ENCODE assay signal across 20 cellular contexts in genomic region chr13:74620711-74621110, GRCh38.
A peak's percentile ranks its signal among the peaks of the same experiment; 100 is the strongest.
DNase-seq lines count a peak whose midpoint lies in the region; ATAC-seq and TF ChIP-seq lines count a peak whose summit lies in the region.
"Had no signal": no experiment of that assay in that cellular context is flagged by ENCODE, and none has a peak within 500 bp of the region (broad histone marks: within the 10 kb centered on the region; RNA-seq: fewer than 3 reads in every experiment).

No MANE protein-coding gene starts in this region.

- POLR2A ChIA-PET in SK-N-SH (lab: Yijun Ruan, JAX) = no interaction called here

- no peaks in the 10 kb centered on the region for H3K79me2 ChIP-seq in osteoblast (ENCODE audit: insufficient read depth, low read length)
- no peaks in the 10 kb centered on the region for H3K79me2 ChIP-seq in SK-N-SH (ENCODE audit: insufficient read depth)

- H2AFZ ChIP-seq in osteoblast (ENCODE audit: low read length) = no peak overlapping the region
- no peak overlapping the region for H2AFZ ChIP-seq in SK-N-SH (ENCODE audit: low read depth)

- H3K9me3 ChIP-seq in osteoblast (ENCODE audit: low read depth, low read length) (no peaks in the 10 kb centered on the region), SK-N-SH (no peaks in the 10 kb centered on the region), right lobe of liver (no peaks in the 10 kb centered on the region)
- H3K9me3 ChIP-seq: A549; BLaER1 treated with 17β-estradiol and CSF1 and Interleukin-3, amounts not matched to agents 10 nM and 100 nM; Caco-2 had no signal

- H3K9me2 ChIP-seq in SK-N-SH = no peaks in the 10 kb centered on the region

- no peaks in the 10 kb centered on the region for H3K4me1 Mint-ChIP-seq in natural killer cell treated with Interleukin-12 subunit alpha and Interleukin-12 subunit beta and Interleukin-15 and Interleukin-18, amount 100 ng/mL, for 72 hours (ENCODE audit: low read depth in 2 of 2)
- H3K4me1 Mint-ChIP-seq in natural killer cell (no peaks in the 10 kb centered on the region), nephron progenitor cell (peaks cover 14% of the 10 kb centered on the region)
- no peaks in the 10 kb centered on the region for H3K4me1 Mint-ChIP-seq in stimulated activated memory B cell treated with anti-CD40 and anti-IgM and Interleukin-4, amounts not matched to agents 10 μg/mL and 1 μg/mL and 100 μg/mL, for 72 hours
- H3K4me1 Mint-ChIP-seq: B cell had no signal

- H3K9me3 Mint-ChIP-seq in natural killer cell treated with Interleukin-12 subunit alpha and Interleukin-12 subunit beta and Interleukin-15 and Interleukin-18, amount 100 ng/mL, for 72 hours = no peaks in the 10 kb centered on the region
- H3K9me3 Mint-ChIP-seq in natural killer cell (no peaks in the 10 kb centered on the region), nephron progenitor cell (peaks cover 5% of the 10 kb centered on the region)
- no peaks in the 10 kb centered on the region for H3K9me3 Mint-ChIP-seq in stimulated activated memory B cell treated with anti-CD40 and anti-IgM and Interleukin-4, amounts not matched to agents 10 μg/mL and 1 μg/mL and 100 μg/mL, for 72 hours
- H3K9me3 Mint-ChIP-seq: CD4-positive, alpha-beta T cell; CD8-positive, alpha-beta T cell had no signal

- TF ChIP-seq POLR2A in right lobe of liver (IDR thresholded peaks at IDR 0.05) = no peak

- TF ChIP-seq RAD21 in SK-N-SH (IDR thresholded peaks at IDR 0.05; ENCODE audit: low read length) = no peak

- TF ChIP-seq CTCF in natural killer cell (IDR thresholded peaks at IDR 0.05) = no peak
- TF ChIP-seq CTCF in nephron progenitor cell (IDR thresholded peaks at IDR 0.05) = no peak
- TF ChIP-seq CTCF in osteoblast (IDR thresholded peaks at IDR 0.05; ENCODE audit: extremely low read depth, low read depth, low read length) = no peak
- TF ChIP-seq CTCF in SK-N-SH (IDR thresholded peaks at IDR 0.05) = no peak
- no peak for TF ChIP-seq CTCF in right lobe of liver (IDR thresholded peaks at IDR 0.05)

- H3K27me3 ChIP-seq in osteoblast (ENCODE audit: insufficient read depth, low read length) (no peaks in the 10 kb centered on the region), SK-N-SH (ENCODE audit: insufficient read depth) (no peaks in the 10 kb centered on the region), right lobe of liver (no peaks in the 10 kb centered on the region)
- H3K27me3 ChIP-seq: BLaER1 treated with 17β-estradiol and CSF1 and Interleukin-3, amounts not matched to agents 10 nM and 100 nM had no signal

- no peak overlapping the region for H3K27ac Mint-ChIP-seq in natural killer cell treated with Interleukin-12 subunit alpha and Interleukin-12 subunit beta and Interleukin-15 and Interleukin-18, amount 100 ng/mL, for 72 hours
- H3K27ac Mint-ChIP-seq in natural killer cell = no peak overlapping the region
- H3K27ac Mint-ChIP-seq in nephron progenitor cell = peak overlapping the region; percentile 81
- no peak overlapping the region for H3K27ac Mint-ChIP-seq in stimulated activated memory B cell treated with anti-CD40 and anti-IgM and Interleukin-4, amounts not matched to agents 10 μg/mL and 1 μg/mL and 100 μg/mL, for 72 hours
- H3K27ac Mint-ChIP-seq: B cell; CD4-positive, alpha-beta T cell; CD8-positive, alpha-beta T cell had no signal

- CTCF ChIA-PET in SK-N-SH (lab: Yijun Ruan, JAX) = no interaction called here

- no peaks in the 10 kb centered on the region for H3K36me3 ChIP-seq in osteoblast (ENCODE audit: insufficient read depth, low read length)
- H3K36me3 ChIP-seq in SK-N-SH (replicated peaks in 1 of 2; ENCODE audit: control insufficient read depth in 1 of 2, insufficient read depth in 2 of 2, low read length in 1 of 2) = no peaks in the 10 kb centered on the region
- no peaks in the 10 kb centered on the region for H3K36me3 ChIP-seq in right lobe of liver
- H3K36me3 ChIP-seq: BLaER1 treated with 17β-estradiol and CSF1 and Interleukin-3, amounts not matched to agents 10 nM and 100 nM had no signal

- no peak overlapping the region for H3K4me3 Mint-ChIP-seq in natural killer cell treated with Interleukin-12 subunit alpha and Interleukin-12 subunit beta and Interleukin-15 and Interleukin-18, amount 100 ng/mL, for 72 hours
- H3K4me3 Mint-ChIP-seq in natural killer cell (no peak overlapping the region), nephron progenitor cell (no peak overlapping the region)
- H3K4me3 Mint-ChIP-seq in stimulated activated memory B cell treated with anti-CD40 and anti-IgM and Interleukin-4, amounts not matched to agents 10 μg/mL and 1 μg/mL and 100 μg/mL, for 72 hours = no peak overlapping the region
- H3K4me3 Mint-ChIP-seq: B cell; CD4-positive, alpha-beta T cell; CD8-positive, alpha-beta T cell had no signal

- H3K27me3 Mint-ChIP-seq in natural killer cell treated with Interleukin-12 subunit alpha and Interleukin-12 subunit beta and Interleukin-15 and Interleukin-18, amount 100 ng/mL, for 72 hours = peaks cover 13 to 41% of the 10 kb centered on the region in 2 donors
- peaks cover 6 to 18% of the 10 kb centered on the region in 2 donors for H3K27me3 Mint-ChIP-seq in natural killer cell (ENCODE audit: low read depth in 2 of 2)
- no peaks in the 10 kb centered on the region for H3K27me3 Mint-ChIP-seq in nephron progenitor cell (ENCODE audit: low read depth, poor library complexity)
- no peaks in the 10 kb centered on the region for H3K27me3 Mint-ChIP-seq in stimulated activated memory B cell treated with anti-CD40 and anti-IgM and Interleukin-4, amounts not matched to agents 10 μg/mL and 1 μg/mL and 100 μg/mL, for 72 hours

- no peaks in the 10 kb centered on the region for H3K4me1 ChIP-seq in osteoblast (ENCODE audit: insufficient read depth, low read length)
- H3K4me1 ChIP-seq in SK-N-SH (ENCODE audit: control insufficient read depth in 1 of 2, insufficient read depth in 2 of 2, low read depth in 1 of 2, low read length in 1 of 2) = peaks cover 0 to 3% of the 10 kb centered on the region in 2 experiments; a peak in 2 of 4 replicates
- H3K4me1 ChIP-seq in right lobe of liver = no peaks in the 10 kb centered on the region
- H3K4me1 ChIP-seq: A549; BLaER1 treated with 17β-estradiol and CSF1 and Interleukin-3, amounts not matched to agents 10 nM and 100 nM; Caco-2 had no signal

- peak; percentile 31 to 56 for ATAC-seq in natural killer cell treated with Interleukin-12 subunit alpha and Interleukin-12 subunit beta and Interleukin-15 and Interleukin-18, amount 100 ng/mL, for 72 hours
- ATAC-seq in natural killer cell (no peak), right lobe of liver (no peak)
- peak; percentile 53 for ATAC-seq in stimulated activated memory B cell treated with anti-CD40 and anti-IgM and Interleukin-4, amounts not matched to agents 10 μg/mL and 1 μg/mL and 100 μg/mL, for 72 hours
- ATAC-seq: A549; CD8-positive, alpha-beta T cell had no signal

- H3F3A ChIP-seq in SK-N-SH (replicated peaks; ENCODE audit: insufficient read depth) = no peaks in the 10 kb centered on the region

- H4K20me1 ChIP-seq in osteoblast (ENCODE audit: insufficient read depth, low read length) = no peaks in the 10 kb centered on the region
- no peaks in the 10 kb centered on the region for H4K20me1 ChIP-seq in SK-N-SH (ENCODE audit: insufficient read depth)
- H4K20me1 ChIP-seq: BLaER1 treated with 17β-estradiol and CSF1 and Interleukin-3, amounts not matched to agents 10 nM and 100 nM had no signal

- DNase-seq in natural killer cell treated with Interleukin-12 subunit alpha and Interleukin-12 subunit beta and Interleukin-15 and Interleukin-18, amount 100 ng/mL, for 72 hours (ENCODE audit: low spot score) = no peak
- DNase-seq in natural killer cell (no peak), nephron progenitor cell (no peak), osteoblast (ENCODE audit: insufficient read length, low spot score, missing footprints) (peak; percentile 18), caudate nucleus (lab: John Stamatoyannopoulos, UW) (no peak), SK-N-SH (no peak), right lobe of liver (no peak)
- DNase-seq: AML-193; Caco-2; Calu3; CD4-positive, alpha-beta T cell; CD8-positive, alpha-beta T cell; DMS79 treated with DMSO at 0.1 percent for 48 hours; GF-D8 had no signal

- no peak for TF ChIP-seq EP300 in SK-N-SH (IDR thresholded peaks at IDR 0.05; ENCODE audit: borderline replicate concordance in 1 of 2, low read depth in 1 of 2, low read length in 1 of 2)

- WGBS in SK-N-SH (ENCODE audit: low lambda C conversion rate) = 23% methylated on average over 2 of the region's 2 CpGs
- WGBS in right lobe of liver (ENCODE audit: insufficient coverage, low coverage, low lambda C conversion rate, missing lambda C conversion rate) = 46% methylated on average over 2 of the region's 2 CpGs

- no peak overlapping the region for H3K9ac ChIP-seq in SK-N-SH
- H3K9ac ChIP-seq: BLaER1 treated with 17β-estradiol and CSF1 and Interleukin-3, amounts not matched to agents 10 nM and 100 nM had no signal

- no peak overlapping the region for H3K4me2 ChIP-seq in osteoblast (ENCODE audit: insufficient read depth, low read length)
- H3K4me2 ChIP-seq in SK-N-SH = no peak overlapping the region
- H3K4me2 ChIP-seq: A549; BLaER1 treated with 17β-estradiol and CSF1 and Interleukin-3, amounts not matched to agents 10 nM and 100 nM had no signal

- H3K27ac ChIP-seq in osteoblast (ENCODE audit: low read depth, low read length) = no peak overlapping the region
- no peak overlapping the region for H3K27ac ChIP-seq in caudate nucleus (ENCODE audit: low read depth, low read length)
- H3K27ac ChIP-seq in SK-N-SH (ENCODE audit: low read depth in 2 of 2, low read length in 1 of 2) = no peak overlapping the region
- H3K27ac ChIP-seq in right lobe of liver = no peak overlapping the region
- H3K27ac ChIP-seq: 22Rv1; A549; BLaER1 treated with 17β-estradiol and CSF1 and Interleukin-3, amounts not matched to agents 10 nM and 100 nM; C4-2B had no signal

- intact Hi-C loops in natural killer cell (cut with micrococcal nuclease) = no loop called here
- intact Hi-C loops in right lobe of liver (cut with DNase I) = no loop called here

- H3K4me3 ChIP-seq in osteoblast (ENCODE audit: insufficient read depth, low read length) (no peak overlapping the region), SK-N-SH (ENCODE audit: low read depth in 2 of 2, low read length in 1 of 2) (no peak overlapping the region), right lobe of liver (no peak overlapping the region)
- H3K4me3 ChIP-seq: A549; BLaER1 treated with 17β-estradiol and CSF1 and Interleukin-3, amounts not matched to agents 10 nM and 100 nM had no signal

- no peaks in the 10 kb centered on the region for H3K36me3 Mint-ChIP-seq in natural killer cell treated with Interleukin-12 subunit alpha and Interleukin-12 subunit beta and Interleukin-15 and Interleukin-18, amount 100 ng/mL, for 72 hours
- H3K36me3 Mint-ChIP-seq in natural killer cell (no peaks in the 10 kb centered on the region), nephron progenitor cell (ENCODE audit: low read depth) (no peaks in the 10 kb centered on the region)
- no peaks in the 10 kb centered on the region for H3K36me3 Mint-ChIP-seq in stimulated activated memory B cell treated with anti-CD40 and anti-IgM and Interleukin-4, amounts not matched to agents 10 μg/mL and 1 μg/mL and 100 μg/mL, for 72 hours
- H3K36me3 Mint-ChIP-seq: CD8-positive, alpha-beta T cell had no signal

TF ChIP-seq in SK-N-SH, 30 proteins besides CTCF, POLR2A, EP300 and RAD21 (continues in another document):
- TF ChIP-seq YY1 (IDR thresholded peaks at IDR 0.05; ENCODE audit: low read depth) = no peak
- TF ChIP-seq MEF2A (IDR thresholded peaks at IDR 0.05; ENCODE audit: borderline replicate concordance, low read depth) = no peak

Comparison
In these comparisons a context has a peak if more than half of its experiments do, and no peak if none do; other contexts are left out.
1. ATAC-seq: peak in natural killer cell treated with Interleukin-12 subunit alpha and Interleukin-12 subunit beta and Interleukin-15 and Interleukin-18, amount 100 ng/mL, for 72 hours (2 of 2) and stimulated activated memory B cell treated with anti-CD40 and anti-IgM and Interleukin-4, amounts not matched to agents 10 μg/mL and 1 μg/mL and 100 μg/mL, for 72 hours (single experiment); none in natural killer cell (0 of 3) and right lobe of liver (0 of 4).